In the genomic region with DNA sequence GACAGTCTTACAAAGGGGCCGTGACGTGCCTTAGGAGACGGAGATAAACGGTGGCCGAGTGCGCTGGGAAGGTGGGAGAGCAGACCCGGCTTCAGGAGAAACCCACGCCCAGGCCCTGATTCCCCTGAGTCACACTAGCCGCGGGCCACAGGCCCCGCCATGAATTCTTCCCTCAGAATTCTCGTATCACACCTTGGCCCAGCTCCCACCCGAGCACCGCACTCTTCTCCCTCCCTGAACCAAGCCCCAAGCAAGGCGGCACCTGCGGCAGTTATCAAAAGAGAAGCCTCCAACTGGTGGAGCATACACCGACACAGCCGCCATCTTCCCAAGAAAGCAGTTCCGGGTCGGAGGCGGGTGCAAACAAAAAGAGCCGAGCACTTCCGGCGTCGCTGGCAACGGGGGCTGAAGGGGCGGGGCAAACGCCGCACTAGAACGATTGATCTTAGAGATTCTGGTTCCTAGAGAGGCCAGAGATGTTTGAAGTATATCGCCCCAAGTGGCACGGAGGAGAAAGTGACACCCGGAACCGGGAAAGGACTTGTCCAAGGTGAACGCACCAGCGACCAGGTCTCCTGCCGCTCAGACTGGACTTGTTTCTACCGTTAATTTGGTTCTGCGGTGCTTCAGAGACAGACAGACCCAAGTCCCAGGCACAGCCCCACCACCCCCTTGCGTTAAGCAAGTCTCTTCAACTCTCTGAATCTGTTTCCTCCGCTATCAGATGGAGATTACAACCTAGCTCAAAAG, we compare ENCODE assay signal across 8 cellular contexts.
DNase-seq lines count a peak whose midpoint lies in the region; ATAC-seq and TF ChIP-seq lines count a peak whose summit lies in the region.

A gene (minus strand): TSS at position 341 of the 750 bp plus-strand sequence. CDS start 17 bp downstream, at position 324.

- in situ Hi-C loops in GM18951 (cut with MboI; ENCODE audit: low sequenced_read_pairs, unreplicated experiment), result no loop called here

- DNase-seq in AG09309 (ENCODE audit: low read depth), result peak; percentile 81
- peak; percentile 95 for DNase-seq in NCI-H345 treated with DMSO at 0.1 percent for 48 hours (lab: John Stamatoyannopoulos, UW; ENCODE audit: unreplicated experiment)
- peak; percentile 96 for DNase-seq in activated CD4-positive, CD25-positive, alpha-beta regulatory T cell treated with anti-CD3 and anti-CD28 coated beads, Interleukin-2, amount 50 U/mL, for 16 hours (ENCODE audit: low read depth, low spot score)
- DNase-seq in cerebellar cortex (ENCODE audit: low spot score), result peak; percentile 96
- DNase-seq in islet precursor cell, result peak; percentile 98
- peak; percentile 93 to 96 for DNase-seq in stimulated activated CD4-positive, alpha-beta T cell treated with anti-CD3 and anti-CD28 coated beads, Interleukin-15, amount 100 ng/mL, for 1 hour (ENCODE audit: low read depth in 1 of 2, low spot score in 1 of 2)

- H3K4me3 ChIP-seq in AG09309 (ENCODE audit: control insufficient read depth, low read depth, low read length), result peak within 1 kb of the TSS; percentile 83

- peak; percentile 85 for TF ChIP-seq CTCF in AG09309 (IDR thresholded peaks at IDR 0.05; ENCODE audit: control insufficient read depth, insufficient read depth, low read depth, low read length, missing control alignments)

- peak; percentile 89 for ATAC-seq in HG03280 (IDR thresholded peaks at IDR 0.05; ENCODE audit: unreplicated experiment)

- peak; percentile 61 for TF ChIP-seq POLR2A in GM18951 (IDR thresholded peaks at IDR 0.05; ENCODE audit: extremely low read depth, insufficient read depth, insufficient read length)

Comparison
In these comparisons a context has a peak if more than half of its experiments do, and no peak if none do; other contexts are left out.
1. Peak in every context shown above with its lines: DNase-seq, ATAC-seq and H3K4me3 ChIP-seq.